In genomic region chr12:131608740-131609665, GRCh38 we compare ENCODE assay signal across 8 cellular contexts.
DNase-seq lines count a peak whose midpoint lies in the region; ATAC-seq, FAIRE-seq and TF ChIP-seq lines count a peak whose summit lies in the region.

No MANE protein-coding gene starts in this region.

- TF ChIP-seq CTCF in GM12864 (IDR thresholded peaks at IDR 0.05; ENCODE audit: low read depth, low read length, missing control alignments) (peak; percentile 80), gastroesophageal sphincter (IDR thresholded peaks at IDR 0.05) (peak in 3 of 4 experiments; percentile 63 to 76 (median 76)), pancreas (IDR thresholded peaks at IDR 0.05) (peak; percentile 40 to 70 (median 60)), upper lobe of right lung (IDR thresholded peaks at IDR 0.05) (peak; percentile 88)

- no peak overlapping the region; the same call in 1 of the 2 replicates for H3K4me3 ChIP-seq in ACC112 (ENCODE audit: low read depth, low read length)
- no peak overlapping the region for H3K4me3 ChIP-seq in GM12864 (ENCODE audit: low read depth, low read length)
- peak overlapping the region in 1 of 2 donors; percentile 2 for H3K4me3 ChIP-seq in gastroesophageal sphincter
- H3K4me3 ChIP-seq in pancreas: no peak overlapping the region
- no peak overlapping the region for H3K4me3 ChIP-seq in upper lobe of right lung

- H3K79me2 ChIP-seq in ACC112 (ENCODE audit: control insufficient read depth, insufficient read depth, low read length, unreplicated experiment): no peaks in the 10 kb centered on the region

- H3K36me3 ChIP-seq in ACC112 (ENCODE audit: insufficient read depth, low read length): no peaks in the 10 kb centered on the region
- no peaks in the 10 kb centered on the region for H3K36me3 ChIP-seq in gastroesophageal sphincter
- no peaks in the 10 kb centered on the region for H3K36me3 ChIP-seq in pancreas
- no peaks in the 10 kb centered on the region for H3K36me3 ChIP-seq in upper lobe of right lung

- 18 to 28% methylated on average over 23 of the region's 26 CpGs for WGBS in gastroesophageal sphincter (ENCODE audit: low coverage in 1 of 2), 2 donors
- WGBS in pancreas, 2 donors: 33 to 35% methylated on average over 26 of the region's 26 CpGs

- H2AFZ ChIP-seq in ACC112 (ENCODE audit: low read length, unreplicated experiment): peak overlapping the region; percentile 62

- H3K4me1 ChIP-seq in ACC112 (ENCODE audit: control insufficient read depth, insufficient read depth, low read length, unreplicated experiment) (no peaks in the 10 kb centered on the region), gastroesophageal sphincter (peaks cover 0 to 15% (median 0%) of the 10 kb centered on the region in 3 donors), pancreas (no peaks in the 10 kb centered on the region), upper lobe of right lung (peaks cover 8% of the 10 kb centered on the region)

- H3K27me3 ChIP-seq in ACC112 (ENCODE audit: insufficient read depth, low read length) (peaks cover 28% of the 10 kb centered on the region), gastroesophageal sphincter (peaks cover 84% of the 10 kb centered on the region), pancreas (no peaks in the 10 kb centered on the region), upper lobe of right lung (no peaks in the 10 kb centered on the region)

- DNase-seq in GM12864 (ENCODE audit: low read depth) (no peak), OCI-M1 (lab: John Stamatoyannopoulos, UW) (peak; percentile 70), pancreas (peak in 5 of 6 donors; percentile 29 to 76 (median 61)), upper lobe of right lung (peak; percentile 85)
- peak; percentile 20 for DNase-seq in activated gamma-delta T cell treated with anti-CD3 and anti-CD28 coated beads, Interleukin-2, amount 50 U/mL, for 16 hours (ENCODE audit: low read depth)

- no peak for TF ChIP-seq POLR2A in gastroesophageal sphincter (IDR thresholded peaks at IDR 0.05)

- no peak for FAIRE-seq in pancreas (lab: Jason Lieb, UNC)

- TF ChIP-seq EP300 in gastroesophageal sphincter (IDR thresholded peaks at IDR 0.05): no peak

- intact Hi-C loops in pancreas (cut with DNase I) (no loop called here), upper lobe of right lung (cut with DNase I) (no loop called here)

- ATAC-seq in gastroesophageal sphincter (peak; percentile 89), pancreas (peak; percentile 55 to 96 (median 88)), upper lobe of right lung (peak; percentile 90), GM19397 (IDR thresholded peaks at IDR 0.05; ENCODE audit: unreplicated experiment) (no peak)

- H3K9me3 ChIP-seq in gastroesophageal sphincter (no peaks in the 10 kb centered on the region), pancreas (no peaks in the 10 kb centered on the region), upper lobe of right lung (no peaks in the 10 kb centered on the region)

- H3K27ac ChIP-seq in ACC112 (ENCODE audit: low read depth, low read length): no peak overlapping the region
- H3K27ac ChIP-seq in gastroesophageal sphincter: peak overlapping the region in 1 of 4 donors; percentile 20
- H3K27ac ChIP-seq in pancreas: no peak overlapping the region
- H3K27ac ChIP-seq in upper lobe of right lung: no peak overlapping the region
